In genomic region chrX:115356369-115356768, GRCh38 we compare ENCODE assay signal across 2 cellular contexts.
TF ChIP-seq lines count a peak whose summit lies in the region.

No MANE protein-coding gene starts in this region.

TF ChIP-seq in liver, 16 proteins besides CTCF, POLR2A, EP300 and RAD21 (continued from another document):
- TF ChIP-seq REST (IDR thresholded peaks at IDR 0.05), result no peak
- no peak for TF ChIP-seq GABPA (IDR thresholded peaks at IDR 0.05 in 1 of 2, conservative IDR thresholded peaks at IDR 0.05 in 1 of 2)
- TF ChIP-seq HNF4A (conservative IDR thresholded peaks at IDR 0.05), result peak; percentile 19 to 37
- no peak for TF ChIP-seq NR2F2 (IDR thresholded peaks at IDR 0.05)
- no peak for TF ChIP-seq ATF3 (IDR thresholded peaks at IDR 0.05)
- TF ChIP-seq MAX (IDR thresholded peaks at IDR 0.05), result no peak
- TF ChIP-seq JUND (IDR thresholded peaks at IDR 0.05), result no peak

TF ChIP-seq in HepG2, 621 proteins besides CTCF, POLR2A, EP300 and RAD21 (continued from another document):
- no peak for TF ChIP-seq AFF4 (CRISPR knock-in tag; IDR thresholded peaks at IDR 0.05)
- no peak for TF ChIP-seq CHD4 (IDR thresholded peaks at IDR 0.05; ENCODE audit: borderline replicate concordance, low read length)
- no peak for TF ChIP-seq HMG20A (CRISPR knock-in tag; IDR thresholded peaks at IDR 0.05; ENCODE audit: borderline replicate concordance)
- no peak for TF ChIP-seq ASH2L (IDR thresholded peaks at IDR 0.05; ENCODE audit: insufficient read length, low read depth, low read length)
- TF ChIP-seq BCL3 (CRISPR knock-in tag; IDR thresholded peaks at IDR 0.05), result no peak
- no peak for TF ChIP-seq EEA1 (CRISPR knock-in tag; IDR thresholded peaks at IDR 0.05; ENCODE audit: borderline replicate concordance)
- TF ChIP-seq DR1 (CRISPR knock-in tag; IDR thresholded peaks at IDR 0.05), result no peak
- TF ChIP-seq ZBTB21 (CRISPR knock-in tag; IDR thresholded peaks at IDR 0.05), result no peak
- TF ChIP-seq MLLT10 (CRISPR knock-in tag; IDR thresholded peaks at IDR 0.05), result no peak
- no peak for TF ChIP-seq CREB1 (IDR thresholded peaks at IDR 0.05)
- TF ChIP-seq CREB1 (CRISPR knock-in tag; IDR thresholded peaks at IDR 0.05), result no peak
- no peak for TF ChIP-seq SKIL (CRISPR knock-in tag; IDR thresholded peaks at IDR 0.05; ENCODE audit: borderline replicate concordance)
- TF ChIP-seq FLYWCH1 (CRISPR knock-in tag; IDR thresholded peaks at IDR 0.05), result no peak
- TF ChIP-seq ZNF503 (CRISPR knock-in tag; IDR thresholded peaks at IDR 0.05), result no peak
- TF ChIP-seq IRX3 (CRISPR knock-in tag; IDR thresholded peaks at IDR 0.05; ENCODE audit: borderline replicate concordance, low read depth), result no peak
